16 cellular contexts compared by ENCODE assay signal in the genomic region with DNA sequence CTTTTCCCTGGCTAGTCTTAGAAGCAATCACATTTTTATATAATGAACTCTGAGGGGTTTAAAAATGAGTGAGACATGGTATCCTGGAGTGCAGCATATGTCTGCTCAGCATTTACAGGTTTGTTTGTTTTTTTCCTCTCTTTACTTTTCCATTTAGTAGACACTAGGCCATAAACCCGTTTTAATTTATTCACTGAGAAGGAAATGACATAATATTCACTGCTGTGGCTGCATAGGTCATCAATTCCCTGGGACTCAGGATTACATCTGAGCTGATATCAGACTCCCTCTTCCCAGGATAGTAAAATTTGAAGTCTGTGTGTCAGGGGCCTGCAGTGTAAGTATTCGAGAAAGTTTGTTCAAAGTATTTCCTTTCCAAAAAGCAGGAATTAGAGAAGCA.
DNase-seq lines count a peak whose midpoint lies in the region; ATAC-seq lines count a peak whose summit lies in the region.
"Had no signal": no experiment of that assay in that cellular context is flagged by ENCODE, and none has a peak within 500 bp of the region (broad histone marks: within the 10 kb centered on the region; RNA-seq: fewer than 3 reads in every experiment).

No MANE protein-coding gene starts in this region.

- H3K36me3 Mint-ChIP-seq in stimulated activated effector memory CD8-positive, alpha-beta T cell treated with anti-CD3 and anti-CD28 coated beads, Interleukin-12 subunit alpha, Interleukin-12 subunit beta, amount 100 ng/mL, for 72 hours, result no peaks in the 10 kb centered on the region
- H3K36me3 Mint-ChIP-seq in activated CD4-positive, alpha-beta T cell treated with anti-CD3 and anti-CD28 coated beads for 36 hours (ENCODE audit: low read depth), result peaks cover 9% of the 10 kb centered on the region

- no peak overlapping the region for H3K4me3 ChIP-seq in SK-N-MC
- H3K4me3 ChIP-seq: GM23248, Peyer's patch had no signal

- H3K27me3 Mint-ChIP-seq in activated CD4-positive, alpha-beta T cell treated with anti-CD3 and anti-CD28 coated beads for 36 hours, result no peaks in the 10 kb centered on the region

- no peaks in the 10 kb centered on the region for H3K9me3 ChIP-seq in SK-N-MC (ENCODE audit: low read depth, low read length)
- H3K9me3 ChIP-seq: Caco-2, Peyer's patch had no signal

- CTCF ChIA-PET in activated CD4-positive, alpha-beta T cell treated with anti-CD3 and anti-CD28 coated beads for 36 hours (lab: Charles Lee), result no interaction called here

- H3K36me3 ChIP-seq in SK-N-MC (ENCODE audit: insufficient read depth, low read length), result no peaks in the 10 kb centered on the region
- H3K36me3 ChIP-seq: Peyer's patch had no signal

- H3K9ac ChIP-seq in SK-N-MC (ENCODE audit: insufficient read length), result no peak overlapping the region
- H3K9ac ChIP-seq: GM23248 had no signal

- DNase-seq in NCI-H748 (lab: John Stamatoyannopoulos, UW; ENCODE audit: unreplicated experiment) (peak; percentile 0), NCI-H748 treated with DMSO at 0.1 percent for 48 hours (lab: John Stamatoyannopoulos, UW) (no peak), SK-N-MC (ENCODE audit: low read depth, low spot score) (no peak), left colon (no peak)
- DNase-seq in stimulated activated effector memory CD8-positive, alpha-beta T cell treated with anti-CD3 and anti-CD28 coated beads, Interleukin-12 subunit alpha, Interleukin-12 subunit beta, amount 100 ng/mL, for 72 hours (ENCODE audit: low spot score in 2 of 2), result no peak
- no peak for DNase-seq in stimulated activated CD4-positive, alpha-beta T cell treated with anti-CD3 and anti-CD28 coated beads, Interleukin-4, amount 100 ng/mL, for 24 hours
- DNase-seq in activated CD4-positive, alpha-beta T cell treated with anti-CD3 and anti-CD28 coated beads for 36 hours, result no peak
- DNase-seq: Caco-2, GM23248, NCI-H2227 treated with DMSO at 0.1 percent for 48 hours, NCI-H526, Peyer's patch, Right ventricle myocardium superior had no signal

- POLR2A ChIA-PET in activated CD4-positive, alpha-beta T cell treated with anti-CD3 and anti-CD28 coated beads for 36 hours (lab: Charles Lee), result no interaction called here

- peak overlapping the region; percentile 34; the same call in 1 of the 2 replicates for H3K27ac ChIP-seq in SK-N-MC
- H3K27ac ChIP-seq: GM23248, Peyer's patch had no signal

- ATAC-seq in left colon (peak; percentile 72), HG03097 (IDR thresholded peaks at IDR 0.05; ENCODE audit: low FRiP score, unreplicated experiment) (no peak)
- no peak for ATAC-seq in stimulated activated effector memory CD8-positive, alpha-beta T cell treated with anti-CD3 and anti-CD28 coated beads, Interleukin-12 subunit alpha, Interleukin-12 subunit beta, amount 100 ng/mL, for 72 hours
- ATAC-seq in activated CD4-positive, alpha-beta T cell treated with anti-CD3 and anti-CD28 coated beads for 36 hours, result no peak
- ATAC-seq: HCT116 had no signal

- no peak overlapping the region for H3K4me3 Mint-ChIP-seq in stimulated activated effector memory CD8-positive, alpha-beta T cell treated with anti-CD3 and anti-CD28 coated beads, Interleukin-12 subunit alpha, Interleukin-12 subunit beta, amount 100 ng/mL, for 72 hours
- H3K4me3 Mint-ChIP-seq in activated CD4-positive, alpha-beta T cell treated with anti-CD3 and anti-CD28 coated beads for 36 hours, result no peak overlapping the region
- H3K4me3 Mint-ChIP-seq: CD14-positive monocyte had no signal

- no peaks in the 10 kb centered on the region for H3K4me1 Mint-ChIP-seq in stimulated activated effector memory CD8-positive, alpha-beta T cell treated with anti-CD3 and anti-CD28 coated beads, Interleukin-12 subunit alpha, Interleukin-12 subunit beta, amount 100 ng/mL, for 72 hours
- H3K4me1 Mint-ChIP-seq in activated CD4-positive, alpha-beta T cell treated with anti-CD3 and anti-CD28 coated beads for 36 hours, result no peaks in the 10 kb centered on the region
- H3K4me1 Mint-ChIP-seq: CD14-positive monocyte had no signal

- H3K27ac Mint-ChIP-seq in stimulated activated effector memory CD8-positive, alpha-beta T cell treated with anti-CD3 and anti-CD28 coated beads, Interleukin-12 subunit alpha, Interleukin-12 subunit beta, amount 100 ng/mL, for 72 hours, result peak overlapping the region; percentile 50
- H3K27ac Mint-ChIP-seq in activated CD4-positive, alpha-beta T cell treated with anti-CD3 and anti-CD28 coated beads for 36 hours, result no peak overlapping the region
- H3K27ac Mint-ChIP-seq: CD14-positive monocyte had no signal

- intact Hi-C loops in left colon (cut with DNase I, micrococcal nuclease), result no loop called here
- intact Hi-C loops in activated CD4-positive, alpha-beta T cell treated with anti-CD3 and anti-CD28 coated beads for 36 hours (cut with DNase I, micrococcal nuclease), result no loop called here

- no peaks in the 10 kb centered on the region for H3K9me3 Mint-ChIP-seq in stimulated activated effector memory CD8-positive, alpha-beta T cell treated with anti-CD3 and anti-CD28 coated beads, Interleukin-12 subunit alpha, Interleukin-12 subunit beta, amount 100 ng/mL, for 72 hours
- no peaks in the 10 kb centered on the region for H3K9me3 Mint-ChIP-seq in activated CD4-positive, alpha-beta T cell treated with anti-CD3 and anti-CD28 coated beads for 36 hours (ENCODE audit: low read depth)
